In the genomic region with DNA sequence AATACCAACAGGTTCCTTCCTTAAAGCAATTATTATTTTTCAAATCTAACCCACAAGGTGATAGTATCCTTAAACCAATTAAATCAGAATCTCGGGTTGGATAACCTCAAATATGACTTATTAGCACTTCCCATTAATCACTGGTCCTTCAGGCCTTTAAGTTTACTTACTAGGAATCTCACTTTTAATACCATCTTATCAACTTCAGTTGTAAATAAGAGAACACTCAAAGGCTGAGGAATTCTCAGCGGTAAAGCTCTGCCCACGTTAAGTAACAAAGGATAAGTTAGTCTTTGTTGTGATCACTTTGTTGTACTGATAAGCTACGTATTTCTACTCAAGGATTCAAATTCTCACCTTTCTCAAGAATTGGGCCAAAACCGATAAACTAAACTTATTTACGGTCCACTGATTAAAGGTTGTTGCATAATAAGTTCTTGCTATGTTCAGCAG, we compare ENCODE assay signal across 8 cellular contexts.
DNase-seq lines count a peak whose midpoint lies in the region; ATAC-seq and TF ChIP-seq lines count a peak whose summit lies in the region.

No MANE protein-coding gene starts in this region.

- H3K36me3 Mint-ChIP-seq in activated naive CD4-positive, alpha-beta T cell treated with anti-CD3 and anti-CD28 coated beads, Interleukin-2, amount 50 U/mL, for 24 hours, result peaks cover 4% of the 10 kb centered on the region

- H3K36me3 ChIP-seq in adipocyte (ENCODE audit: control insufficient read depth, insufficient read depth, low read length, severe bottlenecking), result peaks cover 6% of the 10 kb centered on the region
- no peaks in the 10 kb centered on the region for H3K36me3 ChIP-seq in right lobe of liver
- peaks cover 4% of the 10 kb centered on the region for H3K36me3 ChIP-seq in upper lobe of right lung

- ATAC-seq in right lobe of liver (no peak), upper lobe of right lung (no peak), HG02642 (IDR thresholded peaks at IDR 0.05; ENCODE audit: poor library complexity, unreplicated experiment) (no peak), HG03521 (IDR thresholded peaks at IDR 0.05; ENCODE audit: unreplicated experiment) (no peak)

- TF ChIP-seq POLR2A in right lobe of liver (IDR thresholded peaks at IDR 0.05), result no peak

- H3K4me1 Mint-ChIP-seq in activated naive CD4-positive, alpha-beta T cell treated with anti-CD3 and anti-CD28 coated beads, Interleukin-2, amount 50 U/mL, for 24 hours, result peaks cover 44% of the 10 kb centered on the region

- peak overlapping the region; percentile 58 to 78 (median 69) for H3K27ac ChIP-seq in right lobe of liver
- H3K27ac ChIP-seq in upper lobe of right lung, result peak overlapping the region; percentile 81

- H3K4me3 Mint-ChIP-seq in activated naive CD4-positive, alpha-beta T cell treated with anti-CD3 and anti-CD28 coated beads, Interleukin-2, amount 50 U/mL, for 24 hours, result peak overlapping the region; percentile 84

- intact Hi-C loops in right lobe of liver (cut with DNase I) (no loop called here), upper lobe of right lung (cut with DNase I) (no loop called here)

- DNase-seq in activated naive CD4-positive, alpha-beta T cell treated with Interleukin-2 at 50 U/mL for 16 hours, result no peak
- DNase-seq in adipocyte (ENCODE audit: low read depth) (no peak), right lobe of liver (no peak), upper lobe of right lung (no peak), NCI-H2081 (lab: John Stamatoyannopoulos, UW) (no peak)

- H3K4me3 ChIP-seq in adipocyte (ENCODE audit: low read length) (peak overlapping the region; percentile 86), right lobe of liver (peak overlapping the region; percentile 47 to 72 (median 58)), upper lobe of right lung (peak overlapping the region; percentile 58)

- no peaks in the 10 kb centered on the region for H3K27me3 Mint-ChIP-seq in activated naive CD4-positive, alpha-beta T cell treated with anti-CD3 and anti-CD28 coated beads, Interleukin-2, amount 50 U/mL, for 24 hours

- H3K9ac ChIP-seq in adipocyte (ENCODE audit: low read length), result peak overlapping the region; percentile 78

- WGBS in right lobe of liver (ENCODE audit: insufficient coverage, low coverage, low lambda C conversion rate, missing lambda C conversion rate), result 5% methylated on average over 6 of the region's 6 CpGs

- H3K27me3 ChIP-seq in adipocyte (replicated peaks; ENCODE audit: control insufficient read depth, insufficient read depth, low read length) (no peaks in the 10 kb centered on the region), right lobe of liver (no peaks in the 10 kb centered on the region), upper lobe of right lung (no peaks in the 10 kb centered on the region)

- peaks cover 13% of the 10 kb centered on the region for H3K4me1 ChIP-seq in adipocyte (ENCODE audit: control insufficient read depth, insufficient read depth, low read length)
- peaks cover 0 to 15% (median 2%) of the 10 kb centered on the region in 4 donors for H3K4me1 ChIP-seq in right lobe of liver
- H3K4me1 ChIP-seq in upper lobe of right lung, result peaks cover 4% of the 10 kb centered on the region

- H3K27ac Mint-ChIP-seq in activated naive CD4-positive, alpha-beta T cell treated with anti-CD3 and anti-CD28 coated beads, Interleukin-2, amount 50 U/mL, for 24 hours, result peak overlapping the region; percentile 89

- no peaks in the 10 kb centered on the region for H3K9me3 ChIP-seq in adipocyte (ENCODE audit: control insufficient read depth, low read length)
- no peaks in the 10 kb centered on the region for H3K9me3 ChIP-seq in right lobe of liver
- no peaks in the 10 kb centered on the region for H3K9me3 ChIP-seq in upper lobe of right lung

- TF ChIP-seq CTCF in right lobe of liver (IDR thresholded peaks at IDR 0.05) (no peak), upper lobe of right lung (IDR thresholded peaks at IDR 0.05) (no peak)

- H3K9me3 Mint-ChIP-seq in activated naive CD4-positive, alpha-beta T cell treated with anti-CD3 and anti-CD28 coated beads, Interleukin-2, amount 50 U/mL, for 24 hours, result no peaks in the 10 kb centered on the region
